In genomic region chr17:50371526-50371925, GRCh38 we compare ENCODE assay signal across 9 cellular contexts. TPM values are rescaled to one million over a fixed set of nuclear protein-coding genes. Genes with fewer than 3 reads are reported as not detected.
A peak's percentile ranks its signal among the peaks of the same experiment; 100 is the strongest.
DNase-seq lines count a peak whose midpoint lies in the region; ATAC-seq and TF ChIP-seq lines count a peak whose summit lies in the region.
"Had no signal": no experiment of that assay in that cellular context is flagged by ENCODE, and none has a peak within 500 bp of the region (broad histone marks: within the 10 kb centered on the region; RNA-seq: fewer than 3 reads in every experiment).

No MANE protein-coding gene starts in this region.

- 94 to 100% methylated on average over 2 of the region's 2 CpGs for WGBS in mesodermal cell (ENCODE audit: insufficient coverage in 2 of 2), 2 experiments

- POLR2A ChIA-PET in AG04450 (lab: Yijun Ruan, JAX), result interaction anchor here (1.0 kb wide), 1 partner anchor 12 kb away, joined by 3 read pairs; no protein-coding TSS in a partner anchor

- no peak for TF ChIP-seq CTCF in AG04450 (IDR thresholded peaks at IDR 0.05; ENCODE audit: low read depth, low read length)

- H3K9ac ChIP-seq in HUES48 (ENCODE audit: low read depth, low read length), result no peak overlapping the region

- no peaks in the 10 kb centered on the region for H3K9me3 ChIP-seq in AG04450 (ENCODE audit: control insufficient read depth, insufficient read depth, low read length)
- H3K9me3 ChIP-seq in HUES48 (ENCODE audit: control insufficient read depth, insufficient read depth, low read length), result no peaks in the 10 kb centered on the region
- no peaks in the 10 kb centered on the region for H3K9me3 ChIP-seq in mesodermal cell (ENCODE audit: control insufficient read depth, low read length)
- H3K9me3 ChIP-seq: ovary had no signal

- no peaks in the 10 kb centered on the region for H3K9me3 Mint-ChIP-seq in activated naive CD8-positive, alpha-beta T cell treated with anti-CD3 and anti-CD28 coated beads for 36 hours

- CTCF ChIA-PET in AG04450 (lab: Charles Lee), result interaction anchor here (0.6 to 4.7 kb wide), 4 partner anchors 9 to 278 kb away, joined by 3 to 47 read pairs (median 4); partner anchors contain the start of gene LRRC59

- H3K36me3 Mint-ChIP-seq in activated naive CD8-positive, alpha-beta T cell treated with anti-CD3 and anti-CD28 coated beads for 36 hours, result peaks cover 28% of the 10 kb centered on the region

- peaks cover 61% of the 10 kb centered on the region for H3K36me3 ChIP-seq in HUES48 (ENCODE audit: control insufficient read depth, insufficient read depth, low read length)
- peaks cover 65% of the 10 kb centered on the region for H3K36me3 ChIP-seq in mesodermal cell (ENCODE audit: control insufficient read depth, insufficient read depth, low read length)
- H3K36me3 ChIP-seq: ovary had no signal

- H3K4me1 Mint-ChIP-seq in activated naive CD8-positive, alpha-beta T cell treated with anti-CD3 and anti-CD28 coated beads for 36 hours, result peaks cover 17% of the 10 kb centered on the region

- H3K27ac ChIP-seq in AG04450 (ENCODE audit: low read depth, low read length) (no peak overlapping the region), HUES48 (ENCODE audit: low read depth, low read length) (no peak overlapping the region), mesodermal cell (ENCODE audit: low read depth, low read length, severe bottlenecking) (no peak overlapping the region)
- H3K27ac ChIP-seq: ovary had no signal

- ATAC-seq in GM21619 (IDR thresholded peaks at IDR 0.05; ENCODE audit: unreplicated experiment), result no peak

- no peaks in the 10 kb centered on the region for H3K27me3 Mint-ChIP-seq in activated naive CD8-positive, alpha-beta T cell treated with anti-CD3 and anti-CD28 coated beads for 36 hours

- H3K4me1 ChIP-seq in HUES48 (ENCODE audit: control insufficient read depth, insufficient read depth, low read length), result peaks cover 5% of the 10 kb centered on the region
- H3K4me1 ChIP-seq in mesodermal cell (ENCODE audit: control insufficient read depth, insufficient read depth, low read length, poor library complexity, severe bottlenecking), result peaks cover 14% of the 10 kb centered on the region

- H3K27me3 ChIP-seq in AG04450 (ENCODE audit: control insufficient read depth, insufficient read depth, low read length) (no peaks in the 10 kb centered on the region), HUES48 (ENCODE audit: control insufficient read depth, insufficient read depth, low read length) (no peaks in the 10 kb centered on the region)
- H3K27me3 ChIP-seq: ovary had no signal

- DNase-seq in AG04450 (ENCODE audit: low read depth, low spot score) (no peak), T1000 (lab: John Stamatoyannopoulos, UW) (no peak), KBM-7 (no peak), retina (no peak)
- no peak for DNase-seq in activated naive CD8-positive, alpha-beta T cell treated with anti-CD3 and anti-CD28 coated beads for 36 hours

- H3K4me3 Mint-ChIP-seq in activated naive CD8-positive, alpha-beta T cell treated with anti-CD3 and anti-CD28 coated beads for 36 hours, result peak overlapping the region; percentile 98

- peak overlapping the region; percentile 100 for H3K27ac Mint-ChIP-seq in activated naive CD8-positive, alpha-beta T cell treated with anti-CD3 and anti-CD28 coated beads for 36 hours

- peak overlapping the region; percentile 66 for H3K4me3 ChIP-seq in AG04450 (ENCODE audit: low read depth, low read length)
- peak overlapping the region; percentile 89; the same call in 1 of the 2 replicates for H3K4me3 ChIP-seq in HUES48 (ENCODE audit: low read depth, low read length)
- H3K4me3 ChIP-seq in mesodermal cell (ENCODE audit: extremely low read depth, insufficient read depth, low read length, poor library complexity, severe bottlenecking), result peak overlapping the region; percentile 85

- in situ Hi-C loops in KBM-7 (cut with MboI; ENCODE audit: low pct_unique_long_range_greater_than_20kb, low sequenced_read_pairs), result no loop called here

RNA-seq across cellular contexts. Expression of gene MRPL27, which starts 1.5 kb away (rescaled TPM):
- polyA plus RNA-seq in AG04450 (2011; rRNA removed), result 106 and 116 TPM in 2 replicates
- polyA minus RNA-seq in AG04450 (2011; rRNA and poly(A)+ RNA removed), result 46.9 and 47.1 TPM in 2 replicates
- 10 to 100 TPM; 72.1 to 75.1 TPM for total RNA-seq in activated naive CD8-positive, alpha-beta T cell treated with anti-CD3 and anti-CD28 coated beads for 36 hours
- 67.5 TPM for polyA plus RNA-seq in mesodermal cell (2013, experiment 1 of 2)
- 54.7 TPM for polyA plus RNA-seq in mesodermal cell (2013, experiment 2 of 2)

RNA-seq across cellular contexts. Expression of gene EME1, which starts 1.5 kb away (rescaled TPM):
- polyA plus RNA-seq in AG04450 (2011; rRNA removed), result 2.2 and 2.5 TPM in 2 replicates
- 2.4 and 3.6 TPM in 2 replicates for polyA minus RNA-seq in AG04450 (2011; rRNA and poly(A)+ RNA removed)
- total RNA-seq in activated naive CD8-positive, alpha-beta T cell treated with anti-CD3 and anti-CD28 coated beads for 36 hours, result 10 to 100 TPM; 34.0 to 34.4 TPM
- 16.4 TPM for polyA plus RNA-seq in mesodermal cell (2013, experiment 1 of 2)
- 17.3 TPM for polyA plus RNA-seq in mesodermal cell (2013, experiment 2 of 2)

RNA-seq across cellular contexts. Expression of gene XYLT2, which starts 25.6 kb away (rescaled TPM):
- polyA plus RNA-seq in AG04450 (2011; rRNA removed), result 13.5 and 19.0 TPM in 2 replicates
- 26.9 and 36.9 TPM in 2 replicates for polyA minus RNA-seq in AG04450 (2011; rRNA and poly(A)+ RNA removed)
- total RNA-seq in activated naive CD8-positive, alpha-beta T cell treated with anti-CD3 and anti-CD28 coated beads for 36 hours, result 10 to 100 TPM; 17.7 to 19.6 TPM
- 26.5 TPM for polyA plus RNA-seq in mesodermal cell (2013, experiment 1 of 2)
- polyA plus RNA-seq in mesodermal cell (2013, experiment 2 of 2), result 22.4 TPM

RNA-seq across cellular contexts. Expression of gene LRRC59, which starts 25.8 kb away (rescaled TPM):
- 143 and 145 TPM in 2 replicates for polyA plus RNA-seq in AG04450 (2011; rRNA removed)
- polyA minus RNA-seq in AG04450 (2011; rRNA and poly(A)+ RNA removed), result 132 and 146 TPM in 2 replicates
- 100 to 1,000 TPM; 110 to 112 TPM for total RNA-seq in activated naive CD8-positive, alpha-beta T cell treated with anti-CD3 and anti-CD28 coated beads for 36 hours
- polyA plus RNA-seq in mesodermal cell (2013, experiment 1 of 2), result 135 TPM
- 124 TPM for polyA plus RNA-seq in mesodermal cell (2013, experiment 2 of 2)

RNA-seq across cellular contexts. Expression of gene ACSF2, which starts 54.5 kb away (rescaled TPM):
- polyA plus RNA-seq in AG04450 (2011; rRNA removed), result 42.5 and 52.1 TPM in 2 replicates
- polyA minus RNA-seq in AG04450 (2011; rRNA and poly(A)+ RNA removed), result 54.1 and 55.0 TPM in 2 replicates
- 1 to 10 TPM; 9.2 to 9.7 TPM for total RNA-seq in activated naive CD8-positive, alpha-beta T cell treated with anti-CD3 and anti-CD28 coated beads for 36 hours
- 39.8 TPM for polyA plus RNA-seq in mesodermal cell (2013, experiment 1 of 2)
- polyA plus RNA-seq in mesodermal cell (2013, experiment 2 of 2), result 35.2 TPM
